ENCODE assay signal across 23 cellular contexts in genomic region chr7:102319671-102320070, GRCh38.
"Had no signal": no experiment of that assay in that cellular context is flagged by ENCODE, and none has a peak within 500 bp of the region (broad histone marks: within the 10 kb centered on the region; RNA-seq: fewer than 3 reads in every experiment).

No MANE protein-coding gene starts in this region.

- H3K9me3 Mint-ChIP-seq: activated CD4-positive, alpha-beta T cell treated with anti-CD3 and anti-CD28 coated beads, Interleukin-2, amount 10 ng/mL, durations not matched to agents 24 days and 14 days; activated naive CD4-positive, alpha-beta T cell treated with anti-CD3 and anti-CD28 coated beads, Interleukin-2, amount 50 U/mL, for 72 hours; activated T-cell treated with anti-CD3 and anti-CD28 coated beads, Interleukin-2, amount 50 U/mL, for 72 hours; brain; central memory CD8-positive, alpha-beta T cell; nephron progenitor cell; stimulated activated naive CD8-positive, alpha-beta T cell treated with anti-CD3 and anti-CD28 coated beads, Interleukin-15, amount 100 ng/mL, for 72 hours; T-helper 2 cell treated with Interferon-gamma antibody and Interleukin-4, amounts not matched to agents 5 μg/mL and 100 μg/mL, for 36 hours had no signal

- H3K4me1 ChIP-seq: prostate gland had no signal

- DNase-seq: activated CD4-positive, alpha-beta T cell treated with anti-CD3 and anti-CD28 coated beads, Interleukin-2, amount 10 ng/mL, durations not matched to agents 24 days and 14 days; activated CD4-positive, CD25-positive, alpha-beta regulatory T cell; activated CD8-positive, alpha-beta memory T cell treated with anti-CD3 and anti-CD28 coated beads, Interleukin-2, amount 50 U/mL, for 4 hours; activated CD8-positive, alpha-beta T cell treated with anti-CD3 and anti-CD28 coated beads, Interleukin-2, amount 10 ng/mL, durations not matched to agents 7 days and 5 days; activated gamma-delta T cell; activated T-cell treated with anti-CD3 and anti-CD28 coated beads, Interleukin-2, amount 50 U/mL, for 72 hours; effector CD4-positive, alpha-beta T cell; kidney; left ventricle myocardium superior; mesenchymal stem cell; nephron progenitor cell; occipital lobe; right cardiac atrium; stimulated activated CD4-positive, alpha-beta T cell treated with anti-CD3 and anti-CD28 coated beads, Interleukin-4, amount 100 ng/mL, for 4 hours; stimulated activated naive CD8-positive, alpha-beta T cell treated with anti-CD3 and anti-CD28 coated beads, Interleukin-15, amount 100 ng/mL, for 72 hours had no signal

- H3K4me1 Mint-ChIP-seq: activated CD4-positive, alpha-beta T cell treated with anti-CD3 and anti-CD28 coated beads, Interleukin-2, amount 10 ng/mL, durations not matched to agents 24 days and 14 days; brain; central memory CD8-positive, alpha-beta T cell; stimulated activated naive CD8-positive, alpha-beta T cell treated with anti-CD3 and anti-CD28 coated beads, Interleukin-15, amount 100 ng/mL, for 72 hours had no signal

- H3K27me3 Mint-ChIP-seq: brain; central memory CD8-positive, alpha-beta T cell had no signal

- H3K4me3 Mint-ChIP-seq: activated CD4-positive, alpha-beta T cell treated with anti-CD3 and anti-CD28 coated beads, Interleukin-2, amount 10 ng/mL, durations not matched to agents 24 days and 14 days; activated CD8-positive, alpha-beta T cell treated with anti-CD3 and anti-CD28 coated beads, Interleukin-2, amount 10 ng/mL, durations not matched to agents 7 days and 5 days; activated T-cell treated with anti-CD3 and anti-CD28 coated beads, Interleukin-2, amount 50 U/mL, for 72 hours; brain; central memory CD8-positive, alpha-beta T cell; nephron progenitor cell; stimulated activated naive CD8-positive, alpha-beta T cell treated with anti-CD3 and anti-CD28 coated beads, Interleukin-15, amount 100 ng/mL, for 72 hours; T-helper 2 cell treated with Interferon-gamma antibody and Interleukin-4, amounts not matched to agents 5 μg/mL and 100 μg/mL, for 36 hours had no signal

- H3K9me3 ChIP-seq: esophagus muscularis mucosa, prostate gland had no signal

- ATAC-seq: activated CD8-positive, alpha-beta T cell treated with anti-CD3 and anti-CD28 coated beads, Interleukin-2, amount 10 ng/mL, durations not matched to agents 7 days and 5 days; activated naive CD4-positive, alpha-beta T cell treated with anti-CD3 and anti-CD28 coated beads, Interleukin-2, amount 50 U/mL, for 72 hours; activated T-cell treated with anti-CD3 and anti-CD28 coated beads, Interleukin-2, amount 50 U/mL, for 72 hours; left ventricle myocardium superior; right cardiac atrium; stimulated activated naive CD8-positive, alpha-beta T cell treated with anti-CD3 and anti-CD28 coated beads, Interleukin-15, amount 100 ng/mL, for 72 hours had no signal

- H3K27ac Mint-ChIP-seq: activated CD4-positive, alpha-beta T cell treated with anti-CD3 and anti-CD28 coated beads, Interleukin-2, amount 10 ng/mL, durations not matched to agents 24 days and 14 days; activated CD8-positive, alpha-beta T cell treated with anti-CD3 and anti-CD28 coated beads, Interleukin-2, amount 10 ng/mL, durations not matched to agents 7 days and 5 days; activated naive CD4-positive, alpha-beta T cell treated with anti-CD3 and anti-CD28 coated beads, Interleukin-2, amount 50 U/mL, for 72 hours; activated T-cell treated with anti-CD3 and anti-CD28 coated beads, Interleukin-2, amount 50 U/mL, for 72 hours; brain; stimulated activated naive CD8-positive, alpha-beta T cell treated with anti-CD3 and anti-CD28 coated beads, Interleukin-15, amount 100 ng/mL, for 72 hours; T-helper 2 cell treated with Interferon-gamma antibody and Interleukin-4, amounts not matched to agents 5 μg/mL and 100 μg/mL, for 36 hours had no signal

- H3K27ac ChIP-seq: coronary artery, prostate gland had no signal

- H3K4me3 ChIP-seq: coronary artery, esophagus muscularis mucosa, prostate gland, skin epidermis had no signal

- H3K36me3 ChIP-seq: prostate gland had no signal

- H3K36me3 Mint-ChIP-seq: activated naive CD4-positive, alpha-beta T cell treated with anti-CD3 and anti-CD28 coated beads, Interleukin-2, amount 50 U/mL, for 72 hours had no signal
